18 cellular contexts compared by ENCODE assay signal in the genomic region with DNA sequence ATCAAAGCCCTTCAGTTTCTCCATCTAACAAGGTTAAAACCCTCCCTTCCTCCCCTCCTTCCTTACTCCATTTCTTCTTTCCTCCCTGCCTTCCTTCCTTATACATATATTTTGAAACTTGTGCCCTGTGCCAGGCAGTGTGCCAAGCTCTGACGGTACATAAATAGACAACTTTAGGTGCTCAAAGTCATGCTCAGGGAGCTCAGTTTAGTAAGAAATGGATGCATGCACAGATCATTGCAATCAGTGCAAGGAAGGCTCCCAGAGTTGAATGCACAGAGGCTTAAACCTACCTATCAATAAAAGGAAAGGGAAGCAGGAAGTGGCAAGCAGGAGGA. TPM values are rescaled to one million over a fixed set of nuclear protein-coding genes. Genes with fewer than 3 reads are reported as not detected.
A peak's percentile ranks its signal among the peaks of the same experiment; 100 is the strongest.
DNase-seq lines count a peak whose midpoint lies in the region; ATAC-seq and TF ChIP-seq lines count a peak whose summit lies in the region.
"Had no signal": no experiment of that assay in that cellular context is flagged by ENCODE, and none has a peak within 500 bp of the region (broad histone marks: within the 10 kb centered on the region; RNA-seq: fewer than 3 reads in every experiment).

No MANE protein-coding gene starts in this region.

- intact Hi-C loops in Caco-2 (cut with micrococcal nuclease; ENCODE audit: unreplicated experiment): loop anchor here (1.0 to 2.0 kb wide), 3 partner anchors 13 to 95 kb away; a partner anchor contains a TSS
- intact Hi-C loops in lower lobe of right lung (cut with DNase I): no loop called here

- peaks cover 30% of the 10 kb centered on the region for H3K36me3 Mint-ChIP-seq in Caco-2 (ENCODE audit: insufficient read depth, unreplicated experiment)
- H3K36me3 Mint-ChIP-seq: stimulated activated memory B cell treated with anti-CD40 and anti-IgM and Interleukin-4, amounts not matched to agents 10 μg/mL and 1 μg/mL and 100 μg/mL, for 72 hours had no signal

- H3K27me3 ChIP-seq in Caco-2 (replicated peaks; ENCODE audit: control insufficient read depth, insufficient read depth, low read length) (no peaks in the 10 kb centered on the region), lower lobe of right lung (ENCODE audit: low read depth) (no peaks in the 10 kb centered on the region), stomach smooth muscle (ENCODE audit: control insufficient read depth in 1 of 2, insufficient read depth in 2 of 2, low read length in 2 of 2) (no peaks in the 10 kb centered on the region)

- H3K4me1 ChIP-seq in Caco-2: peaks cover 39% of the 10 kb centered on the region
- peaks cover 58% of the 10 kb centered on the region for H3K4me1 ChIP-seq in lower lobe of right lung
- peaks cover 44% of the 10 kb centered on the region for H3K4me1 ChIP-seq in stomach smooth muscle (ENCODE audit: control insufficient read depth, insufficient read depth, low read length)

- peak overlapping the region; percentile 60 for H3K4me3 Mint-ChIP-seq in Caco-2 (ENCODE audit: unreplicated experiment)
- H3K4me3 Mint-ChIP-seq: activated naive CD4-positive, alpha-beta T cell treated with anti-CD3 and anti-CD28 coated beads for 36 hours; dendritic cell treated with granulocyte-macrophage colony-stimulating factor and Interleukin-4, amounts not matched to agents 40 ng/mL and 50 ng/mL, for 4 days; stimulated activated memory B cell treated with anti-CD40 and anti-IgM and Interleukin-4, amounts not matched to agents 10 μg/mL and 1 μg/mL and 100 μg/mL, for 72 hours had no signal

- no peak for ATAC-seq in lower lobe of right lung
- ATAC-seq in HG02852 (IDR thresholded peaks at IDR 0.05; ENCODE audit: unreplicated experiment): no peak
- ATAC-seq in GM18502 (IDR thresholded peaks at IDR 0.05; ENCODE audit: poor library complexity, unreplicated experiment): no peak
- ATAC-seq: Panc1; stimulated activated memory B cell treated with anti-CD40 and anti-IgM and Interleukin-4, amounts not matched to agents 10 μg/mL and 1 μg/mL and 100 μg/mL, for 72 hours had no signal

- peak overlapping the region; percentile 84 for H3K27ac Mint-ChIP-seq in Caco-2 (ENCODE audit: unreplicated experiment)
- H3K27ac Mint-ChIP-seq: activated naive CD4-positive, alpha-beta T cell treated with anti-CD3 and anti-CD28 coated beads for 36 hours; dendritic cell treated with granulocyte-macrophage colony-stimulating factor and Interleukin-4, amounts not matched to agents 40 ng/mL and 50 ng/mL, for 4 days; stimulated activated memory B cell treated with anti-CD40 and anti-IgM and Interleukin-4, amounts not matched to agents 10 μg/mL and 1 μg/mL and 100 μg/mL, for 72 hours had no signal

- no peaks in the 10 kb centered on the region for H3K27me3 Mint-ChIP-seq in Caco-2 (ENCODE audit: insufficient read depth, unreplicated experiment)

- H3K27ac ChIP-seq in coronary artery (peak overlapping the region; percentile 64 to 84), lower lobe of right lung (peak overlapping the region; percentile 55), stomach smooth muscle (ENCODE audit: low read length) (peak overlapping the region; percentile 46)

- H3K9me3 ChIP-seq in Caco-2 (no peaks in the 10 kb centered on the region), lower lobe of right lung (no peaks in the 10 kb centered on the region), stomach smooth muscle (ENCODE audit: control insufficient read depth in 2 of 2, low read length in 2 of 2) (no peaks in the 10 kb centered on the region)

- H3K4me1 Mint-ChIP-seq in Caco-2 (ENCODE audit: low read depth, unreplicated experiment): peaks cover 41% of the 10 kb centered on the region
- H3K4me1 Mint-ChIP-seq: stimulated activated memory B cell treated with anti-CD40 and anti-IgM and Interleukin-4, amounts not matched to agents 10 μg/mL and 1 μg/mL and 100 μg/mL, for 72 hours had no signal

- no peaks in the 10 kb centered on the region for H3K9me3 Mint-ChIP-seq in Caco-2 (ENCODE audit: unreplicated experiment)
- H3K9me3 Mint-ChIP-seq: activated naive CD4-positive, alpha-beta T cell treated with anti-CD3 and anti-CD28 coated beads for 36 hours; dendritic cell treated with granulocyte-macrophage colony-stimulating factor and Interleukin-4, amounts not matched to agents 40 ng/mL and 50 ng/mL, for 4 days; stimulated activated memory B cell treated with anti-CD40 and anti-IgM and Interleukin-4, amounts not matched to agents 10 μg/mL and 1 μg/mL and 100 μg/mL, for 72 hours had no signal

- H3K9ac ChIP-seq in stomach smooth muscle (ENCODE audit: low read length in 2 of 2): no peak overlapping the region
- H3K9ac ChIP-seq: parathyroid adenoma had no signal

- TF ChIP-seq CTCF in Caco-2 (IDR thresholded peaks at IDR 0.05; ENCODE audit: insufficient read depth in 1 of 2, low read depth in 1 of 2, low read length in 1 of 2, severe bottlenecking in 1 of 2, unreplicated experiment in 1 of 2): no peak
- no peak for TF ChIP-seq CTCF in coronary artery (IDR thresholded peaks at IDR 0.05)
- no peak for TF ChIP-seq CTCF in lower lobe of right lung (IDR thresholded peaks at IDR 0.05)

- DNase-seq in Caco-2: no peak
- no peak for DNase-seq in coronary artery (ENCODE audit: low spot score)
- DNase-seq in lower lobe of right lung: no peak
- no peak for DNase-seq in HCEC 1CT
- DNase-seq in globus pallidus (ENCODE audit: low spot score): no peak
- DNase-seq: activated CD4-positive, alpha-beta T cell treated with anti-CD3 and anti-CD28 coated beads, Interleukin-2, amount 50 U/mL, for 4 hours; activated naive CD4-positive, alpha-beta T cell treated with anti-CD3 and anti-CD28 coated beads for 36 hours; activated T-cell treated with anti-CD3 and anti-CD28 coated beads for 4 hours; Kasumi-1; NCI-H2171; stimulated activated CD4-positive, alpha-beta T cell treated with anti-CD3 and anti-CD28 coated beads, Interleukin-12 subunit alpha, Interleukin-12 subunit beta, amount 100 ng/mL, for 4 hours had no signal

- POLR2A ChIA-PET in Caco-2 (lab: Charles Lee): interaction anchor here (1.5 to 2.1 kb wide), 2 partner anchors 13 to 96 kb away, joined by 7 to 23 read pairs; a partner anchor contains a TSS

- CTCF ChIA-PET in Caco-2 (lab: Charles Lee): interaction anchor here (1.0 to 5.8 kb wide), 4 partner anchors 14 to 581 kb away, joined by 3 to 64 read pairs (median 4); a partner anchor contains a TSS

- no TSS peak for BruUV-seq in Caco-2 (replicated peaks; lab: Mats Ljungman, UMichigan)

- H3K36me3 ChIP-seq in Caco-2 (ENCODE audit: control insufficient read depth, insufficient read depth, low read length): no peaks in the 10 kb centered on the region; the same call in 1 of the 2 replicates
- peaks cover 10% of the 10 kb centered on the region for H3K36me3 ChIP-seq in lower lobe of right lung
- peaks cover 0 to 6% of the 10 kb centered on the region in 2 donors for H3K36me3 ChIP-seq in stomach smooth muscle (ENCODE audit: control insufficient read depth in 2 of 2, insufficient read depth in 2 of 2, low read length in 2 of 2)

- H3K4me3 ChIP-seq in Caco-2 (ENCODE audit: low read depth, low read length) (no peak overlapping the region), coronary artery (peak overlapping the region; percentile 60), lower lobe of right lung (no peak overlapping the region), stomach smooth muscle (ENCODE audit: low read length in 2 of 2) (no peak overlapping the region)

RNA-seq across cellular contexts. Expression of a gene that starts 13.4 kb away (rescaled TPM):
- 60.6 and 78.4 TPM in 2 replicates for total RNA-seq in Caco-2 (2022)
- total RNA-seq in lower lobe of right lung: 51.1 TPM
